24 cellular contexts compared by ENCODE assay signal in genomic region chr10:74282853-74283205, GRCh38.
DNase-seq lines count a peak whose midpoint lies in the region; ATAC-seq and TF ChIP-seq lines count a peak whose summit lies in the region.
"Had no signal": no experiment of that assay in that cellular context is flagged by ENCODE, and none has a peak within 500 bp of the region (broad histone marks: within the 10 kb centered on the region; RNA-seq: fewer than 3 reads in every experiment).

No MANE protein-coding gene starts in this region.

- H4K20me1 ChIP-seq in PC-3 (ENCODE audit: low read length) (0 out of 2 replicates have a peak, but pooled peaks cover 3% of the 10 kb centered on the region), hepatocyte (ENCODE audit: insufficient read depth, poor library complexity, severe bottlenecking) (no peaks in the 10 kb centered on the region)

- H3K4me1 ChIP-seq in PC-3 (ENCODE audit: insufficient read depth, low read length) = peaks cover 40% of the 10 kb centered on the region
- H3K4me1 ChIP-seq in hepatocyte (ENCODE audit: insufficient read depth) = no peaks in the 10 kb centered on the region
- H3K4me1 ChIP-seq in BE2C = no peaks in the 10 kb centered on the region
- H3K4me1 ChIP-seq: gastrocnemius medialis, left ventricle myocardium inferior, pancreas, SJCRH30 had no signal

- H3K79me2 ChIP-seq in PC-3 (ENCODE audit: low read length) = peaks cover 71% of the 10 kb centered on the region
- H3K79me2 ChIP-seq in hepatocyte = peaks cover 36% of the 10 kb centered on the region

- peaks cover 18% of the 10 kb centered on the region for H3K4me1 Mint-ChIP-seq in CD4-positive, alpha-beta T cell (ENCODE audit: low read depth)

- H3K9me3 Mint-ChIP-seq in CD4-positive, alpha-beta T cell = no peaks in the 10 kb centered on the region

- no peaks in the 10 kb centered on the region for H3K9me3 ChIP-seq in CD4-positive, alpha-beta T cell (ENCODE audit: control insufficient read depth, low read length)
- H3K9me3 ChIP-seq in PC-3 (ENCODE audit: low read length) (no peaks in the 10 kb centered on the region), hepatocyte (ENCODE audit: low read depth) (peaks cover 7% of the 10 kb centered on the region), BE2C (no peaks in the 10 kb centered on the region; the same call in 1 of the 2 replicates)
- H3K9me3 ChIP-seq: gastrocnemius medialis, pancreas had no signal

- peaks cover 19% of the 10 kb centered on the region for H3F3A ChIP-seq in PC-3 (ENCODE audit: low read length, unreplicated experiment)

- no peaks in the 10 kb centered on the region for H3K27me3 Mint-ChIP-seq in CD4-positive, alpha-beta T cell

- 55% methylated on average over 2 of the region's 2 CpGs for WGBS in hepatocyte (ENCODE audit: low lambda C conversion rate, missing lambda C conversion rate)

- H3K36me3 ChIP-seq in PC-3 (ENCODE audit: low read depth, low read length) (peaks cover 16% of the 10 kb centered on the region), hepatocyte (replicated peaks; ENCODE audit: insufficient read depth, low read depth) (no peaks in the 10 kb centered on the region), BE2C (no peaks in the 10 kb centered on the region)
- H3K36me3 ChIP-seq: cardiac muscle cell, gastrocnemius medialis, left ventricle myocardium inferior, pancreas had no signal

- TF ChIP-seq CTCF in CD4-positive, alpha-beta T cell (IDR thresholded peaks at IDR 0.05) = no peak
- TF ChIP-seq CTCF in PC-3 (conservative IDR thresholded peaks at IDR 0.05; ENCODE audit: low read depth, low read length) (no peak), cardiac fibroblast (IDR thresholded peaks at IDR 0.05; ENCODE audit: low read depth, low read length) (no peak), hepatocyte (IDR thresholded peaks at IDR 0.05; ENCODE audit: poor library complexity) (no peak), BE2C (IDR thresholded peaks at IDR 0.05; ENCODE audit: low read depth, low read length) (no peak)

- H3K4me2 ChIP-seq in PC-3 (ENCODE audit: low read length) = peak overlapping the region; percentile 47
- no peak overlapping the region for H3K4me2 ChIP-seq in hepatocyte

- ATAC-seq in CD4-positive, alpha-beta T cell (ENCODE audit: poor library complexity) = no peak
- peak; percentile 90 for ATAC-seq in PC-3
- no peak for ATAC-seq in GM18861 (IDR thresholded peaks at IDR 0.05; ENCODE audit: unreplicated experiment)
- ATAC-seq in HG02759 (IDR thresholded peaks at IDR 0.05; ENCODE audit: unreplicated experiment) = no peak
- ATAC-seq: gastrocnemius medialis, HepG2, pancreas had no signal

- DNase-seq in CD4-positive, alpha-beta T cell = no peak
- peak; percentile 99 for DNase-seq in PC-3
- DNase-seq in cardiac fibroblast (ENCODE audit: low read depth in 2 of 2) = peak; percentile 37 to 62
- DNase-seq in hepatocyte (ENCODE audit: low spot score) = no peak
- no peak for DNase-seq in cortex of kidney (lab: John Stamatoyannopoulos, UW)
- DNase-seq in BE2C = no peak
- DNase-seq: activated CD4-positive, CD25-positive, alpha-beta regulatory T cell treated with anti-CD3 and anti-CD28 coated beads, Interleukin-2, amount 50 U/mL, for 72 hours; activated CD8-positive, alpha-beta memory T cell treated with anti-CD3 and anti-CD28 coated beads, Interleukin-2, amount 50 U/mL, for 4 hours; activated naive CD4-positive, alpha-beta T cell treated with anti-CD3 and anti-CD28 coated beads for 36 hours; Calu3; effector CD8-positive, alpha-beta T cell; gastrocnemius medialis; left ventricle myocardium inferior; MM.1S; NCI-H187; NCI-H510A; pancreas; stimulated activated CD4-positive, alpha-beta T cell treated with anti-CD3 and anti-CD28 coated beads, Interleukin-4, amount 100 ng/mL, for 24 hours; T-helper 9 cell had no signal

- H2AFZ ChIP-seq in PC-3 (ENCODE audit: low read length) (peak overlapping the region; percentile 5), hepatocyte (no peak overlapping the region)

- H3K9me2 ChIP-seq in PC-3 (replicated peaks; ENCODE audit: low read length) (no peaks in the 10 kb centered on the region), hepatocyte (replicated peaks; ENCODE audit: insufficient read depth) (no peaks in the 10 kb centered on the region)

- H3K9ac ChIP-seq in PC-3 (ENCODE audit: low read length) = peak overlapping the region; percentile 43

- H3K27ac ChIP-seq in CD4-positive, alpha-beta T cell (ENCODE audit: low read depth, low read length) = no peak overlapping the region
- peak overlapping the region; percentile 73 for H3K27ac ChIP-seq in PC-3 (ENCODE audit: low read length)
- H3K27ac ChIP-seq in hepatocyte = peak overlapping the region; percentile 2
- H3K27ac ChIP-seq: cardiac muscle cell, gastrocnemius medialis, left ventricle myocardium inferior, pancreas, SJCRH30 had no signal

- H3K4me3 ChIP-seq in PC-3 (ENCODE audit: low read length) (peak overlapping the region; percentile 3; the same call in 1 of the 2 replicates), cardiac fibroblast (replicated peaks in 1 of 2; ENCODE audit: low read depth in 2 of 2, low read length in 2 of 2) (no peak overlapping the region), hepatocyte (no peak overlapping the region), BE2C (ENCODE audit: low read depth, low read length) (no peak overlapping the region)
- H3K4me3 ChIP-seq: cardiac muscle cell, gastrocnemius medialis, left ventricle myocardium inferior, pancreas, SJCRH30 had no signal

- no peaks in the 10 kb centered on the region for H3K27me3 ChIP-seq in CD4-positive, alpha-beta T cell (ENCODE audit: control insufficient read depth, insufficient read depth, low read length)
- no peaks in the 10 kb centered on the region for H3K27me3 ChIP-seq in PC-3 (ENCODE audit: low read length)
- no peaks in the 10 kb centered on the region for H3K27me3 ChIP-seq in hepatocyte
- no peaks in the 10 kb centered on the region for H3K27me3 ChIP-seq in BE2C
- H3K27me3 ChIP-seq: cardiac muscle cell, gastrocnemius medialis, pancreas, SJCRH30 had no signal

- H3K36me3 Mint-ChIP-seq in CD4-positive, alpha-beta T cell (ENCODE audit: low read depth) = peaks cover 14% of the 10 kb centered on the region

- POLR2A ChIA-PET in CD4-positive, alpha-beta T cell (lab: Charles Lee) = no interaction called here
- POLR2A ChIA-PET in PC-3 (lab: Charles Lee; ENCODE audit: unreplicated experiment) = interaction anchor here (0.5 to 0.7 kb wide), 4 partner anchors 12 to 759 kb away, joined by 3 to 14 read pairs (median 6); no protein-coding TSS in a partner anchor

- CTCF ChIA-PET in CD4-positive, alpha-beta T cell (lab: Charles Lee) = interaction anchor here (0.8 kb wide), 1 partner anchor 841 kb away, joined by 6 read pairs; no protein-coding TSS in a partner anchor
- CTCF ChIA-PET in PC-3 (lab: Charles Lee) = no interaction called here

- H3K27ac Mint-ChIP-seq in CD4-positive, alpha-beta T cell = peak overlapping the region; percentile 43
- H3K27ac Mint-ChIP-seq: activated naive CD4-positive, alpha-beta T cell treated with anti-CD3 and anti-CD28 coated beads for 36 hours had no signal

- peak overlapping the region; percentile 28 for H3K4me3 Mint-ChIP-seq in CD4-positive, alpha-beta T cell
- H3K4me3 Mint-ChIP-seq: activated naive CD4-positive, alpha-beta T cell treated with anti-CD3 and anti-CD28 coated beads for 36 hours had no signal

- intact Hi-C loops in CD4-positive, alpha-beta T cell (cut with DNase I, micrococcal nuclease) = no loop called here
- intact Hi-C loops in PC-3 (cut with micrococcal nuclease) = loop anchor here (5.0 kb wide), 1 partner anchor 219 kb away; no protein-coding TSS in a partner anchor

- no TSS peak for BruUV-seq in PC-3 (replicated peaks; lab: Mats Ljungman, UMichigan)

Comparison
In these comparisons a context has a peak if more than half of its experiments do, and no peak if none do; other contexts are left out.
1. DNase-seq: peak in PC-3 (single experiment) and cardiac fibroblast (2 of 2); none in CD4-positive, alpha-beta T cell (0 of 10), hepatocyte (single experiment), cortex of kidney (single experiment) and BE2C (single experiment).